23 cellular contexts compared by ENCODE assay signal in the genomic region with DNA sequence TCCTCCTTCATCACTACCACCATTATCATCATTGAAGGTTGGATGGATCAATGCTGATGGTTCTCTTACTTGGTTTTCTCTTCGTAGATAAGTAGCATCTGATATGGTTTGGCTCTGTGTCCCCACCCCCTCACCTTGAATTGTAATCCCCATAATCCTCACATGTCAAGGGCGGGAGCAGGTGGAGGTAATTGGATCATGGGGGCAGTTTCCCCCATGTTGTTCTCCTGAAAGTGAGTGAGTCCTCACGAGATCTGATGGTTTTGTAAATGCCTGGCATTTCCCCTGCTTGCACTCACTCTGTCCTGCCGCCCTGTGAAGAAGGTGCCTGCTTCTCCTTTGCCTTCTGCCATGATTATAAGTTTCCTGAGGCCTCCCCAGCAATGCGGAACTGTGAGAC.
"Had no signal": no experiment of that assay in that cellular context is flagged by ENCODE, and none has a peak within 500 bp of the region (broad histone marks: within the 10 kb centered on the region; RNA-seq: fewer than 3 reads in every experiment).

No MANE protein-coding gene starts in this region.

- H3K4me3 Mint-ChIP-seq: mesothelial cell of epicardium; naive B cell; natural killer cell treated with Interleukin-12 subunit alpha and Interleukin-12 subunit beta and Interleukin-15 and Interleukin-18, amount 100 ng/mL, for 72 hours; neural crest cell; stimulated activated effector memory CD8-positive, alpha-beta T cell treated with anti-CD3 and anti-CD28 coated beads, Interleukin-12 subunit alpha, Interleukin-12 subunit beta, amount 100 ng/mL, for 72 hours had no signal

- ATAC-seq: left lung; mucosa of descending colon; natural killer cell treated with Interleukin-12 subunit alpha and Interleukin-12 subunit beta and Interleukin-15 and Interleukin-18, amount 100 ng/mL, for 72 hours; stimulated activated effector memory CD8-positive, alpha-beta T cell treated with anti-CD3 and anti-CD28 coated beads, Interleukin-12 subunit alpha, Interleukin-12 subunit beta, amount 100 ng/mL, for 72 hours had no signal

- H3K36me3 ChIP-seq: esophagus squamous epithelium, left lung, neutrophil, prostate gland, right atrium auricular region, sigmoid colon, stomach, thyroid gland, vagina had no signal

- H3K4me1 ChIP-seq: prostate gland, stomach, vagina had no signal

- H3K27ac ChIP-seq: dorsolateral prefrontal cortex, esophagus squamous epithelium, left lung, neutrophil, prostate gland, right atrium auricular region, sigmoid colon, stomach, vagina had no signal

- H3K4me3 ChIP-seq: dorsolateral prefrontal cortex, esophagus squamous epithelium, left lung, mucosa of descending colon, prostate gland, right atrium auricular region, sigmoid colon, stomach, thyroid gland, vagina had no signal

- H3K27me3 ChIP-seq: esophagus squamous epithelium, neutrophil, right atrium auricular region, sigmoid colon, stomach, thyroid gland, vagina had no signal

- H3K9me3 ChIP-seq: esophagus squamous epithelium, left lung, mucosa of descending colon, neutrophil, prostate gland, right atrium auricular region, sigmoid colon, stomach, thyroid gland, vagina had no signal

- H3K9me3 Mint-ChIP-seq: mesothelial cell of epicardium; naive B cell; natural killer cell treated with Interleukin-12 subunit alpha and Interleukin-12 subunit beta and Interleukin-15 and Interleukin-18, amount 100 ng/mL, for 72 hours; neural crest cell; stimulated activated effector memory CD8-positive, alpha-beta T cell treated with anti-CD3 and anti-CD28 coated beads, Interleukin-12 subunit alpha, Interleukin-12 subunit beta, amount 100 ng/mL, for 72 hours had no signal

- H3K4me1 Mint-ChIP-seq: mesothelial cell of epicardium, neural crest cell had no signal

- H3K36me3 Mint-ChIP-seq: mesothelial cell of epicardium; natural killer cell treated with Interleukin-12 subunit alpha and Interleukin-12 subunit beta and Interleukin-15 and Interleukin-18, amount 100 ng/mL, for 72 hours; stimulated activated effector memory CD8-positive, alpha-beta T cell treated with anti-CD3 and anti-CD28 coated beads, Interleukin-12 subunit alpha, Interleukin-12 subunit beta, amount 100 ng/mL, for 72 hours had no signal

- DNase-seq: dorsolateral prefrontal cortex; effector CD8-positive, alpha-beta T cell; esophagus squamous epithelium; kidney; left lung; mesenchymal stem cell; mucosa of descending colon; naive B cell; sigmoid colon; stimulated activated CD4-positive, alpha-beta T cell treated with anti-CD3 and anti-CD28 coated beads, Interleukin-2, amount 100 ng/mL, for 24 hours; stimulated activated CD4-positive, alpha-beta T cell treated with anti-CD3 and anti-CD28 coated beads, Interleukin-4, amount 100 ng/mL, for 24 hours; stimulated activated naive CD4-positive, alpha-beta T cell treated with Interleukin-2 at 50 U/mL for 16 hours; stomach; thyroid gland; trophoblast cell had no signal

- H3K27ac Mint-ChIP-seq: mesothelial cell of epicardium; natural killer cell treated with Interleukin-12 subunit alpha and Interleukin-12 subunit beta and Interleukin-15 and Interleukin-18, amount 100 ng/mL, for 72 hours; stimulated activated effector memory CD8-positive, alpha-beta T cell treated with anti-CD3 and anti-CD28 coated beads, Interleukin-12 subunit alpha, Interleukin-12 subunit beta, amount 100 ng/mL, for 72 hours had no signal
